ENCODE assay signal across 23 cellular contexts in the genomic region with DNA sequence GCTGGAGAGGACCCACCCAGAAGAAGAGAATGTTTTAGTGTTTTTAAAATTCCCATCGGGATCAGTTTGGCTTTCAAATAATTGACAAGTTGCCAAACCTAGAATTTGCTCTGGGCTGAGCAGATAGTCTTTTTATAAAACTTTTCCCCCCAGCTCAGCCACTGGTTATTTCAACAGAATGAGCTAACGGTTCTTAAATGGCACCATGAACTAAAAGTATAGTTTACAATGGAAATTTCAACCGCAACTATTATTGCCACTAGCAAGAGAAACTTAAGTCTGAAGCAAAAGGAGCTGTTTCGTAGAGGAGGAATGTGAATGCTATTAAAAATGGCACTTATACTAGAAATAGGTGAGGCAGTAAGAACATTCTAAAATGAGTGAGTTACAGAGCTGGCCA. TPM values are rescaled to one million over a fixed set of nuclear protein-coding genes. Genes with fewer than 3 reads are reported as not detected.
DNase-seq lines count a peak whose midpoint lies in the region; ATAC-seq, FAIRE-seq and TF ChIP-seq lines count a peak whose summit lies in the region.
"Had no signal": no experiment of that assay in that cellular context is flagged by ENCODE, and none has a peak within 500 bp of the region (broad histone marks: within the 10 kb centered on the region; RNA-seq: fewer than 3 reads in every experiment).

No MANE protein-coding gene starts in this region.

- H3K79me2 ChIP-seq in PC-3 (ENCODE audit: low read length) = no peaks in the 10 kb centered on the region

- intact Hi-C loops in PC-3 (cut with micrococcal nuclease) (no loop called here), esophagus squamous epithelium (cut with DNase I) (no loop called here), transverse colon (cut with DNase I; ENCODE audit: low total_unique reads) (no loop called here), Caco-2 (cut with micrococcal nuclease; ENCODE audit: unreplicated experiment) (no loop called here)

- 80% methylated on average over 4 of the region's 4 CpGs for WGBS in A549 (ENCODE audit: missing lambda C conversion rate)
- 63 to 70% methylated on average over 4 of the region's 4 CpGs for WGBS in esophagus squamous epithelium, 2 donors
- 64 to 78% methylated on average over 4 of the region's 4 CpGs for WGBS in transverse colon (ENCODE audit: low coverage in 1 of 2), 2 donors

- H3K9me3 ChIP-seq in A549 = no peaks in the 10 kb centered on the region
- no peaks in the 10 kb centered on the region for H3K9me3 ChIP-seq in PC-3 (ENCODE audit: low read length)
- no peaks in the 10 kb centered on the region for H3K9me3 ChIP-seq in esophagus squamous epithelium
- no peaks in the 10 kb centered on the region for H3K9me3 ChIP-seq in transverse colon
- no peaks in the 10 kb centered on the region for H3K9me3 ChIP-seq in Caco-2
- H3K9me3 ChIP-seq: psoas muscle, uterus had no signal

- TF ChIP-seq RAD21 in A549 (conservative IDR thresholded peaks at IDR 0.05 in 1 of 2, IDR thresholded peaks at IDR 0.05 in 1 of 2) = no peak

- TF ChIP-seq CTCF in A549 (IDR thresholded peaks at IDR 0.05) (no peak), PC-3 (conservative IDR thresholded peaks at IDR 0.05; ENCODE audit: low read depth, low read length) (no peak), esophagus squamous epithelium (IDR thresholded peaks at IDR 0.05) (no peak), neural crest cell (conservative IDR thresholded peaks at IDR 0.05) (no peak), transverse colon (IDR thresholded peaks at IDR 0.05) (no peak), Caco-2 (IDR thresholded peaks at IDR 0.05; ENCODE audit: insufficient read depth in 1 of 2, low read depth in 1 of 2, low read length in 1 of 2, severe bottlenecking in 1 of 2, unreplicated experiment in 1 of 2) (no peak)

- FAIRE-seq in A549 (lab: Jason Lieb, UNC) = no peak
- FAIRE-seq: colon, frontal cortex had no signal

- peaks cover 18% of the 10 kb centered on the region for H3K4me1 ChIP-seq in A549
- peaks cover 10% of the 10 kb centered on the region for H3K4me1 ChIP-seq in PC-3 (ENCODE audit: insufficient read depth, low read length)
- peaks cover 18 to 57% (median 26%) of the 10 kb centered on the region in 3 donors for H3K4me1 ChIP-seq in esophagus squamous epithelium
- peaks cover 0 to 13% (median 11%) of the 10 kb centered on the region in 4 donors for H3K4me1 ChIP-seq in transverse colon
- peaks cover 14% of the 10 kb centered on the region; the same call in 1 of the 2 replicates for H3K4me1 ChIP-seq in Caco-2
- H3K4me1 ChIP-seq: uterus had no signal

- ATAC-seq in A549 (no peak), PC-3 (no peak; the same call in 1 of the 2 replicates), HG02885 (IDR thresholded peaks at IDR 0.05; ENCODE audit: poor library complexity, unreplicated experiment) (no peak)
- ATAC-seq: activated CD8-positive, alpha-beta memory T cell treated with anti-CD3 and anti-CD28 coated beads, Interleukin-2, amount 10 ng/mL, durations not matched to agents 7 days and 5 days; psoas muscle had no signal

- CTCF ChIA-PET in A549 (lab: Yijun Ruan, JAX) (interaction anchor here (1.1 to 4.3 kb wide), 7 partner anchors 24 to 218 kb away, joined by 3 to 17 read pairs (median 4); no protein-coding TSS in a partner anchor), PC-3 (lab: Charles Lee) (no interaction called here), Caco-2 (lab: Charles Lee) (interaction anchor here (1.9 kb wide), 1 partner anchor 39 kb away, joined by 7 read pairs; no protein-coding TSS in a partner anchor)

- H3K9me2 ChIP-seq in PC-3 (replicated peaks; ENCODE audit: low read length) = no peaks in the 10 kb centered on the region

- no peaks in the 10 kb centered on the region for H4K20me1 ChIP-seq in PC-3 (ENCODE audit: low read length)

- H3K9me3 Mint-ChIP-seq in neural crest cell (no peaks in the 10 kb centered on the region), Caco-2 (ENCODE audit: unreplicated experiment) (no peaks in the 10 kb centered on the region)
- H3K9me3 Mint-ChIP-seq: activated naive CD4-positive, alpha-beta T cell treated with anti-CD3 and anti-CD28 coated beads, Interleukin-2, amount 50 U/mL, for 24 hours; activated T-helper 1 cell treated with anti-CD3 and anti-CD28 coated beads, Interleukin-12 subunit alpha, Interleukin-12 subunit beta, Interleukin-2, Interleukin-4 antibody, amounts not matched to agents 30 ng/mL and 10 ng/mL and 1 ng/mL, durations not matched to agents 14 hours and 24 hours and 36 hours; mesothelial cell of epicardium; nephron progenitor cell had no signal

- H3K4me2 ChIP-seq in A549 = peak overlapping the region; percentile 4; the same call in 1 of the 3 replicates
- H3K4me2 ChIP-seq in PC-3 (ENCODE audit: low read length) = peak overlapping the region; percentile 8; the same call in 1 of the 2 replicates

- no peak overlapping the region for H3K4me3 ChIP-seq in A549
- no peak overlapping the region for H3K4me3 ChIP-seq in PC-3 (ENCODE audit: low read length)
- peak overlapping the region in 1 of 4 donors; percentile 12 for H3K4me3 ChIP-seq in esophagus squamous epithelium
- H3K4me3 ChIP-seq in transverse colon = no peak overlapping the region
- no peak overlapping the region for H3K4me3 ChIP-seq in Caco-2 (ENCODE audit: low read depth, low read length)
- H3K4me3 ChIP-seq: psoas muscle, uterus had no signal

- no peaks in the 10 kb centered on the region for H3F3A ChIP-seq in PC-3 (ENCODE audit: low read length, unreplicated experiment)

- DNase-seq in A549 (ENCODE audit: low read depth in 1 of 2, low spot score in 1 of 2) (no peak), PC-3 (no peak), esophagus squamous epithelium (lab: John Stamatoyannopoulos, UW) (no peak), neural crest cell (ENCODE audit: low read depth, low spot score) (no peak), transverse colon (no peak), Caco-2 (no peak), amniotic stem cell (lab: John Stamatoyannopoulos, UW) (no peak)
- DNase-seq: activated CD4-positive, alpha-beta T cell treated with anti-CD3 and anti-CD28 coated beads for 4 hours; activated CD8-positive, alpha-beta memory T cell treated with anti-CD3 and anti-CD28 coated beads, Interleukin-2, amount 10 ng/mL, durations not matched to agents 7 days and 5 days; NCI-H1105 treated with DMSO at 0.1 percent for 48 hours; NCI-H510A treated with DMSO at 0.1 percent for 48 hours; nephron progenitor cell; psoas muscle; SHP77; stimulated activated CD4-positive, alpha-beta T cell treated with anti-CD3 and anti-CD28 coated beads, Interleukin-4, amount 100 ng/mL, for 4 hours; T-helper 1 cell; uterus had no signal

- H3K27ac ChIP-seq in A549 (no peak overlapping the region), PC-3 (ENCODE audit: low read length) (no peak overlapping the region), esophagus squamous epithelium (peak overlapping the region in 3 of 4 donors; percentile 28 to 79 (median 36)), transverse colon (peak overlapping the region in 2 of 4 donors; percentile 2 to 17)
- H3K27ac ChIP-seq: psoas muscle, uterus had no signal

- TF ChIP-seq EP300 in A549 (IDR thresholded peaks at IDR 0.05) (no peak), transverse colon (IDR thresholded peaks at IDR 0.05; ENCODE audit: low read depth) (no peak)

- H2AFZ ChIP-seq in PC-3 (ENCODE audit: low read length) = no peak overlapping the region

- POLR2A ChIA-PET in A549 (lab: Yijun Ruan, JAX) (interaction anchor here (1.4 kb wide), 1 partner anchor 11 kb away, joined by 4 read pairs; no protein-coding TSS in a partner anchor), PC-3 (lab: Charles Lee; ENCODE audit: unreplicated experiment) (no interaction called here), Caco-2 (lab: Charles Lee) (no interaction called here)

- H3K27ac Mint-ChIP-seq in neural crest cell (ENCODE audit: unreplicated experiment) (no peak overlapping the region), Caco-2 (ENCODE audit: unreplicated experiment) (no peak overlapping the region)
- H3K27ac Mint-ChIP-seq: activated CD8-positive, alpha-beta memory T cell treated with anti-CD3 and anti-CD28 coated beads, Interleukin-2, amount 10 ng/mL, durations not matched to agents 7 days and 5 days; activated naive CD4-positive, alpha-beta T cell treated with anti-CD3 and anti-CD28 coated beads, Interleukin-2, amount 50 U/mL, for 24 hours; activated T-helper 1 cell treated with anti-CD3 and anti-CD28 coated beads, Interleukin-12 subunit alpha, Interleukin-12 subunit beta, Interleukin-2, Interleukin-4 antibody, amounts not matched to agents 30 ng/mL and 10 ng/mL and 1 ng/mL, durations not matched to agents 14 hours and 24 hours and 36 hours; mesothelial cell of epicardium; nephron progenitor cell had no signal

- TF ChIP-seq POLR2A in A549 (IDR thresholded peaks at IDR 0.05; ENCODE audit: low read length) = no peak
- no peak for TF ChIP-seq POLR2A in esophagus squamous epithelium (IDR thresholded peaks at IDR 0.05)
- no peak for TF ChIP-seq POLR2A in transverse colon (IDR thresholded peaks at IDR 0.05)

- H3K36me3 ChIP-seq in PC-3 (ENCODE audit: low read depth, low read length) = no peaks in the 10 kb centered on the region
- H3K36me3 ChIP-seq in esophagus squamous epithelium = peaks cover 0 to 10% (median 0%) of the 10 kb centered on the region in 3 donors
- H3K36me3 ChIP-seq in transverse colon = no peaks in the 10 kb centered on the region
- H3K36me3 ChIP-seq in Caco-2 (ENCODE audit: control insufficient read depth, insufficient read depth, low read length) = peaks cover 13% of the 10 kb centered on the region
- H3K36me3 ChIP-seq: uterus had no signal

- H3K27me3 Mint-ChIP-seq in neural crest cell (ENCODE audit: low read depth) = peaks cover 28% of the 10 kb centered on the region
- no peaks in the 10 kb centered on the region for H3K27me3 Mint-ChIP-seq in Caco-2 (ENCODE audit: insufficient read depth, unreplicated experiment)

- H3K4me3 Mint-ChIP-seq in neural crest cell = peak overlapping the region; percentile 5
- H3K4me3 Mint-ChIP-seq in Caco-2 (ENCODE audit: unreplicated experiment) = no peak overlapping the region
- H3K4me3 Mint-ChIP-seq: activated CD8-positive, alpha-beta memory T cell treated with anti-CD3 and anti-CD28 coated beads, Interleukin-2, amount 10 ng/mL, durations not matched to agents 7 days and 5 days; activated naive CD4-positive, alpha-beta T cell treated with anti-CD3 and anti-CD28 coated beads, Interleukin-2, amount 50 U/mL, for 24 hours; activated T-helper 1 cell treated with anti-CD3 and anti-CD28 coated beads, Interleukin-12 subunit alpha, Interleukin-12 subunit beta, Interleukin-2, Interleukin-4 antibody, amounts not matched to agents 30 ng/mL and 10 ng/mL and 1 ng/mL, durations not matched to agents 14 hours and 24 hours and 36 hours; mesothelial cell of epicardium; nephron progenitor cell had no signal

- H3K27me3 ChIP-seq in PC-3 (ENCODE audit: low read length) (no peaks in the 10 kb centered on the region), esophagus squamous epithelium (peaks cover 0 to 47% (median 0%) of the 10 kb centered on the region in 4 donors), transverse colon (peaks cover 52% of the 10 kb centered on the region), Caco-2 (replicated peaks; ENCODE audit: control insufficient read depth, insufficient read depth, low read length) (no peaks in the 10 kb centered on the region)
- H3K27me3 ChIP-seq: uterus had no signal

- peaks cover 19% of the 10 kb centered on the region for H3K4me1 Mint-ChIP-seq in neural crest cell
- H3K4me1 Mint-ChIP-seq in Caco-2 (ENCODE audit: low read depth, unreplicated experiment) = peaks cover 10% of the 10 kb centered on the region

- H3K36me3 Mint-ChIP-seq in neural crest cell (ENCODE audit: low read depth) (no peaks in the 10 kb centered on the region), Caco-2 (ENCODE audit: insufficient read depth, unreplicated experiment) (peaks cover 30% of the 10 kb centered on the region)
- H3K36me3 Mint-ChIP-seq: activated CD8-positive, alpha-beta memory T cell treated with anti-CD3 and anti-CD28 coated beads, Interleukin-2, amount 10 ng/mL, durations not matched to agents 7 days and 5 days; activated naive CD4-positive, alpha-beta T cell treated with anti-CD3 and anti-CD28 coated beads, Interleukin-2, amount 50 U/mL, for 24 hours; mesothelial cell of epicardium had no signal

- in situ Hi-C loops in transverse colon (cut with MboI; ENCODE audit: low pct_ligation_motif_present in 1 of 4, low pct_unique_long_range_greater_than_20kb in 1 of 4, low sequenced_read_pairs in 3 of 4) = no loop called here

- H3K9ac ChIP-seq in PC-3 (ENCODE audit: low read length) = no peak overlapping the region

- BruUV-seq in PC-3 (replicated peaks; lab: Mats Ljungman, UMichigan) (no TSS peak), Caco-2 (replicated peaks; lab: Mats Ljungman, UMichigan) (no TSS peak)

RNA-seq across cellular contexts. Expression of a gene that starts 3.4 kb away (rescaled TPM):
- polyA plus RNA-seq in A549 (2011; rRNA removed) (18.4 and 22.8 TPM in 2 replicates), A549 (2017; fragmentation: RNase III; extraction: RNeasy Plus Mini Kit Qiagen cat#74134 plus additional on column Dnase treatment) (11.9 to 21.8 TPM (median 20.8 TPM) in 3 replicates)
- 6.0 and 6.2 TPM in 2 replicates for polyA plus RNA-seq in A549 (2012; cell fraction: cytosol; rRNA removed)
- 9.6 and 10.7 TPM in 2 replicates for polyA plus RNA-seq in A549 (2012; cell fraction: nucleus; rRNA removed)
- polyA minus RNA-seq in A549 (2011; rRNA and poly(A)+ RNA removed) = 12.0 and 14.5 TPM in 2 replicates
- total RNA-seq in PC-3 (2014; rRNA removed) (0.07 and 0.35 TPM in 2 replicates), esophagus squamous epithelium (100 to 1,000 TPM in 1 of 4 donors, 10 to 100 TPM in 3; 24.8 to 112 (median 44.5) TPM), neural crest cell (17.6 and 21.0 TPM in 2 replicates), transverse colon (100 to 1,000 TPM in 1 of 4 donors, 10 to 100 TPM in 3; 27.2 to 181 (median 40.1) TPM), Caco-2 (2022) (156 and 165 TPM in 2 replicates)
- total RNA-seq: activated CD8-positive, alpha-beta memory T cell treated with anti-CD3 and anti-CD28 coated beads, Interleukin-2, amount 10 ng/mL, durations not matched to agents 7 days and 5 days; activated T-helper 1 cell treated with anti-CD3 and anti-CD28 coated beads, Interleukin-12 subunit alpha, Interleukin-12 subunit beta, Interleukin-2, Interleukin-4 antibody, amounts not matched to agents 30 ng/mL and 10 ng/mL and 1 ng/mL, durations not matched to agents 14 hours and 24 hours and 36 hours had no signal

Comparison
In these comparisons a context has a peak if more than half of its experiments do, and no peak if none do; other contexts are left out.
1. H3K27ac ChIP-seq: peak in esophagus squamous epithelium (3 of 4); none in A549 (0 of 2) and PC-3 (single experiment).
2. RNA of a gene that starts 3.4 kb away (total RNA-seq): 156 to 165 TPM in Caco-2, 24.8 to 112 TPM in esophagus squamous epithelium, 27.2 to 181 TPM in transverse colon and 17.6 to 21.0 TPM in neural crest cell; 0.07 to 0.35 TPM in PC-3; every median in the first group is over 10 times any median in the second.